In the genomic region with DNA sequence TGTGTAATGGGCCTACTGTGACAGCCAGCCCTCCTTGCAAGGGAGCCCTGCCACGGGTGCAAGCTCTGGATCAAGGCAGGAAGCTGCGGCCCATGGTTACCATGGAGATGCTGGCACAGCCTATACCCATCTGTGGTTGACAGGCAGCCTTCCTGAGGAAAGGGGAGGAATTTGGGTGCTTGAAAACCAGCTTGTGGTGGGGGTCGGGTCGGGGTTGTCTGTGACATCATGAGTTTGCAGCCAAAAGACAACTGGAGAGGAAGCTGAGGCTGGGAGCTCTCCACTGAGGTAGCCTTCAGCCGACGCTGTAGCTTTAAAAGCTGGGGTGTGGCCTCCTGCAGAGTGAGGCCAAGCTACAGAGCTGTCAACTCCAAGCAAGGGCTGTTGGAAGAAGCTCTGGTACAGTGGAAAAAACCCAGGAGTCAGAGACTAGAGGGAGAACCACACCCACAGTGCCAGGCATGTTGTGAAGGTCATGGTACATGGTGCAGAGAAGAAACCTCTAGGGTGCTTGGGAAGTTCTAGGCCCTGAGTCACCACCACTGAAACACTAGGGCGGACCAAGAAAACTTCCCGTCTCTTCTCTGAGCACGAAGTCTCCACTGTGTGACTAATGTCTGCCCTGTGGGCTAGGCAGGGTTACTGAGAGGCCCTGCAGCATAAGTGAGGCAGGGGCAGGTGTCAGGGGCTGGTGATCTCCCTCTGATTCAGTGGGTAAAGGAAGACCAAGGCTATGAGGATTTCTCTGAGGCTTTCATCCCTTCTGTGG, we compare ENCODE assay signal across 1 cellular context.
TF ChIP-seq lines count a peak whose summit lies in the region.

No MANE protein-coding gene starts in this region.

TF ChIP-seq in endothelial cell of umbilical vein, 7 proteins besides CTCF, POLR2A, EP300 and RAD21 (continued from another document):
- TF ChIP-seq, protein P1, sequence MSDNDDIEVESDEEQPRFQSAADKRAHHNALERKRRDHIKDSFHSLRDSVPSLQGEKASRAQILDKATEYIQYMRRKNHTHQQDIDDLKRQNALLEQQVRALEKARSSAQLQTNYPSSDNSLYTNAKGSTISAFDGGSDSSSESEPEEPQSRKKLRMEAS (IDR thresholded peaks at IDR 0.05; ENCODE audit: insufficient read depth, insufficient read length) = no peak
- TF ChIP-seq GATA2 (IDR thresholded peaks at IDR 0.05; ENCODE audit: insufficient read depth, insufficient read length, low read depth, low read length) (no peak), EZH2 (IDR thresholded peaks at IDR 0.05; ENCODE audit: borderline replicate concordance, low read depth, low read length, severe bottlenecking) (no peak), MYC (IDR thresholded peaks at IDR 0.05; ENCODE audit: low read depth, low read length) (no peak), JUN (IDR thresholded peaks at IDR 0.05; ENCODE audit: borderline replicate concordance, insufficient read depth, insufficient read length, low read depth) (no peak)
